8 cellular contexts compared by ENCODE assay signal in genomic region chr17:77145209-77145608, GRCh38. TPM values are rescaled to one million over a fixed set of nuclear protein-coding genes. Genes with fewer than 3 reads are reported as not detected.
DNase-seq lines count a peak whose midpoint lies in the region; ATAC-seq and TF ChIP-seq lines count a peak whose summit lies in the region.

No MANE protein-coding gene starts in this region.

- TF ChIP-seq CTCF in lower lobe of right lung (IDR thresholded peaks at IDR 0.05) = no peak

- H3K4me3 ChIP-seq in lower lobe of right lung (peak overlapping the region; percentile 39), thymus (ENCODE audit: low read length) (no peak overlapping the region)

- H3K27ac ChIP-seq in lower lobe of right lung (peak overlapping the region; percentile 88), thymus (ENCODE audit: low read depth) (peak overlapping the region; percentile 48)

- intact Hi-C loops in lower lobe of right lung (cut with DNase I) = no loop called here

- DNase-seq in activated T-cell treated with anti-CD3 and anti-CD28 coated beads, Interleukin-2, amount 50 U/mL, for 24 hours = no peak
- no peak for DNase-seq in activated T-cell treated with anti-CD3 and anti-CD28 coated beads, Interleukin-2, amount 50 U/mL, for 1 hour
- DNase-seq in activated naive CD8-positive, alpha-beta T cell treated with anti-CD3 and anti-CD28 coated beads, Interleukin-2, amount 10 ng/mL, durations not matched to agents 7 days and 5 days = no peak
- DNase-seq in lower lobe of right lung (no peak), NCI-H510A (lab: John Stamatoyannopoulos, UW) (no peak), DMS153 treated with DMSO at 0.1 percent for 48 hours (lab: John Stamatoyannopoulos, UW; ENCODE audit: unreplicated experiment) (no peak)

- H3K9me3 Mint-ChIP-seq in activated T-cell treated with anti-CD3 and anti-CD28 coated beads, Interleukin-2, amount 50 U/mL, for 24 hours = no peaks in the 10 kb centered on the region
- no peaks in the 10 kb centered on the region for H3K9me3 Mint-ChIP-seq in activated naive CD8-positive, alpha-beta T cell treated with anti-CD3 and anti-CD28 coated beads, Interleukin-2, amount 10 ng/mL, durations not matched to agents 7 days and 5 days

- H3K36me3 Mint-ChIP-seq in activated T-cell treated with anti-CD3 and anti-CD28 coated beads, Interleukin-2, amount 50 U/mL, for 24 hours (ENCODE audit: low read depth) = peaks cover 72% of the 10 kb centered on the region
- peaks cover 56% of the 10 kb centered on the region for H3K36me3 Mint-ChIP-seq in activated naive CD8-positive, alpha-beta T cell treated with anti-CD3 and anti-CD28 coated beads, Interleukin-2, amount 10 ng/mL, durations not matched to agents 7 days and 5 days

- 92% methylated on average over 3 of the region's 3 CpGs for WGBS in thymus

- peaks cover 64% of the 10 kb centered on the region for H3K4me1 Mint-ChIP-seq in activated T-cell treated with anti-CD3 and anti-CD28 coated beads, Interleukin-2, amount 50 U/mL, for 24 hours (ENCODE audit: low read depth)
- peaks cover 65% of the 10 kb centered on the region for H3K4me1 Mint-ChIP-seq in activated naive CD8-positive, alpha-beta T cell treated with anti-CD3 and anti-CD28 coated beads, Interleukin-2, amount 10 ng/mL, durations not matched to agents 7 days and 5 days

- H3K27me3 ChIP-seq in lower lobe of right lung (ENCODE audit: low read depth) (no peaks in the 10 kb centered on the region), thymus (ENCODE audit: control insufficient read depth, insufficient read depth) (no peaks in the 10 kb centered on the region)

- no peak for ATAC-seq in activated naive CD8-positive, alpha-beta T cell treated with anti-CD3 and anti-CD28 coated beads, Interleukin-2, amount 10 ng/mL, durations not matched to agents 7 days and 5 days (ENCODE audit: low read depth)
- ATAC-seq in lower lobe of right lung (no peak), GM18867 (IDR thresholded peaks at IDR 0.05; ENCODE audit: unreplicated experiment) (no peak)

- H3K4me3 Mint-ChIP-seq in activated T-cell treated with anti-CD3 and anti-CD28 coated beads, Interleukin-2, amount 50 U/mL, for 24 hours = no peak overlapping the region
- peak overlapping the region; percentile 71 for H3K4me3 Mint-ChIP-seq in activated naive CD8-positive, alpha-beta T cell treated with anti-CD3 and anti-CD28 coated beads, Interleukin-2, amount 10 ng/mL, durations not matched to agents 7 days and 5 days

- H3K27me3 Mint-ChIP-seq in activated T-cell treated with anti-CD3 and anti-CD28 coated beads, Interleukin-2, amount 50 U/mL, for 24 hours = no peaks in the 10 kb centered on the region
- no peaks in the 10 kb centered on the region for H3K27me3 Mint-ChIP-seq in activated naive CD8-positive, alpha-beta T cell treated with anti-CD3 and anti-CD28 coated beads, Interleukin-2, amount 10 ng/mL, durations not matched to agents 7 days and 5 days

- no peaks in the 10 kb centered on the region for H3K9me3 ChIP-seq in lower lobe of right lung
- no peaks in the 10 kb centered on the region for H3K9me3 ChIP-seq in thymus (ENCODE audit: control insufficient read depth)

- H3K4me1 ChIP-seq in lower lobe of right lung (peaks cover 68% of the 10 kb centered on the region), thymus (ENCODE audit: control insufficient read depth, insufficient read depth, low read length) (peaks cover 9% of the 10 kb centered on the region)

- H3K27ac Mint-ChIP-seq in activated T-cell treated with anti-CD3 and anti-CD28 coated beads, Interleukin-2, amount 50 U/mL, for 24 hours = peak overlapping the region; percentile 50
- peak overlapping the region; percentile 79 for H3K27ac Mint-ChIP-seq in activated naive CD8-positive, alpha-beta T cell treated with anti-CD3 and anti-CD28 coated beads, Interleukin-2, amount 10 ng/mL, durations not matched to agents 7 days and 5 days

- POLR2A ChIA-PET in activated naive CD8-positive, alpha-beta T cell treated with anti-CD3 and anti-CD28 coated beads, Interleukin-2, amount 10 ng/mL, durations not matched to agents 7 days and 5 days (lab: Charles Lee) = interaction anchor here (0.5 to 2.2 kb wide), 7 partner anchors 17 to 409 kb away, joined by 3 to 10 read pairs (median 5); no protein-coding TSS in a partner anchor

- H3K36me3 ChIP-seq in lower lobe of right lung (peaks cover 54% of the 10 kb centered on the region), thymus (ENCODE audit: control insufficient read depth, insufficient read depth) (peaks cover 21% of the 10 kb centered on the region)

RNA-seq across cellular contexts. Expression of gene SEC14L1, which starts 4.4 kb away (rescaled TPM):
- total RNA-seq in activated naive CD8-positive, alpha-beta T cell treated with anti-CD3 and anti-CD28 coated beads, Interleukin-2, amount 10 ng/mL, durations not matched to agents 7 days and 5 days = 10 to 100 TPM; 74.6 to 77.5 TPM
- 146 TPM for total RNA-seq in lower lobe of right lung
- 28.7 TPM for polyA plus RNA-seq in thymus
